19 cellular contexts compared by ENCODE assay signal in genomic region chr4:147207941-147208340, GRCh38.
DNase-seq lines count a peak whose midpoint lies in the region; ATAC-seq and TF ChIP-seq lines count a peak whose summit lies in the region.
"Had no signal": no experiment of that assay in that cellular context is flagged by ENCODE, and none has a peak within 500 bp of the region (broad histone marks: within the 10 kb centered on the region; RNA-seq: fewer than 3 reads in every experiment).

No MANE protein-coding gene starts in this region.

- CTCF ChIA-PET in IMR-90 (lab: Yijun Ruan, JAX): no interaction called here

- BruUV-seq in IMR-90 (replicated peaks; lab: Mats Ljungman, UMichigan): no TSS peak

- ATAC-seq in IMR-90 (ENCODE audit: low read depth): no peak
- ATAC-seq in HG03378 (IDR thresholded peaks at IDR 0.05; ENCODE audit: unreplicated experiment): no peak
- ATAC-seq: K562 had no signal

- H3K27ac Mint-ChIP-seq in osteocyte (ENCODE audit: unreplicated experiment): peak overlapping the region; percentile 0
- H3K27ac Mint-ChIP-seq: B cell; CD4-positive, alpha-beta T cell had no signal

- H3K27ac ChIP-seq in IMR-90 (ENCODE audit: insufficient read depth, low read length) (no peak overlapping the region), fibroblast of lung (ENCODE audit: insufficient read depth, low read length) (no peak overlapping the region)
- H3K27ac ChIP-seq: GM23248 had no signal

- H4K5ac ChIP-seq in IMR-90 (ENCODE audit: low read depth, low read length): no peak overlapping the region

- no peaks in the 10 kb centered on the region for H3K27me3 Mint-ChIP-seq in osteocyte (ENCODE audit: unreplicated experiment)
- H3K27me3 Mint-ChIP-seq: B cell had no signal

- no peak overlapping the region for H3K4me2 ChIP-seq in IMR-90 (ENCODE audit: low read depth, low read length)
- no peak overlapping the region for H3K4me2 ChIP-seq in fibroblast of lung (ENCODE audit: extremely low read depth, insufficient read depth, low read length)

- H3K9me1 ChIP-seq in IMR-90 (ENCODE audit: insufficient read depth, low read length): no peaks in the 10 kb centered on the region

- no peak overlapping the region for H2BK20ac ChIP-seq in IMR-90 (ENCODE audit: low read depth, low read length)

- no peak overlapping the region for H4K8ac ChIP-seq in IMR-90 (ENCODE audit: low read depth in 2 of 2, low read length in 2 of 2)

- peak overlapping the region; percentile 13; the same call in 1 of the 3 replicates for H2BK15ac ChIP-seq in IMR-90 (ENCODE audit: low read depth, low read length)

- in situ Hi-C loops in IMR-90 (cut with MboI; ENCODE audit: low sequenced_read_pairs): no loop called here

- no peak overlapping the region for H3K4me3 ChIP-seq in IMR-90 (ENCODE audit: insufficient read depth, low read depth, low read length)
- no peak overlapping the region for H3K4me3 ChIP-seq in fibroblast of lung (replicated peaks in 1 of 4; ENCODE audit: control extremely low read depth in 1 of 4, insufficient read depth in 1 of 4, low read depth in 3 of 4, low read length in 4 of 4)
- H3K4me3 ChIP-seq: GM23248, K562 had no signal

- H3K9me3 Mint-ChIP-seq in osteocyte (ENCODE audit: unreplicated experiment): peaks cover 22% of the 10 kb centered on the region

- TF ChIP-seq POLR2A in IMR-90 (IDR thresholded peaks at IDR 0.05; ENCODE audit: low read depth, low read length): no peak

- no peak overlapping the region for H3K9ac ChIP-seq in IMR-90 (ENCODE audit: low read depth, low read length)
- no peak overlapping the region for H3K9ac ChIP-seq in fibroblast of lung (ENCODE audit: insufficient read depth, low read length)
- H3K9ac ChIP-seq: GM23248 had no signal

- TF ChIP-seq CTCF in IMR-90 (conservative IDR thresholded peaks at IDR 0.05; ENCODE audit: low read depth, low read length) (no peak), fibroblast of lung (conservative IDR thresholded peaks at IDR 0.05 in 1 of 2, IDR thresholded peaks at IDR 0.05 in 1 of 2; ENCODE audit: low read depth in 1 of 2, low read length in 2 of 2) (no peak), osteocyte (IDR thresholded peaks at IDR 0.05) (no peak)

- H3K79me1 ChIP-seq in IMR-90 (ENCODE audit: low read depth in 1 of 2, low read length in 2 of 2): no peaks in the 10 kb centered on the region

- H3K14ac ChIP-seq in IMR-90 (replicated peaks; ENCODE audit: low read depth, low read length): no peak overlapping the region

- H2AFZ ChIP-seq in IMR-90 (replicated peaks; ENCODE audit: low read length, poor library complexity) (no peak overlapping the region), fibroblast of lung (ENCODE audit: low read length) (no peak overlapping the region)
- H2AFZ ChIP-seq: GM23248 had no signal

- H4K20me1 ChIP-seq in IMR-90 (ENCODE audit: insufficient read depth, low read length): no peaks in the 10 kb centered on the region
- no peaks in the 10 kb centered on the region for H4K20me1 ChIP-seq in fibroblast of lung (ENCODE audit: control insufficient read depth, extremely low read depth, insufficient read depth, low read length)

- H3K27me3 ChIP-seq in IMR-90 (ENCODE audit: control insufficient read depth, insufficient read depth, low read length) (no peaks in the 10 kb centered on the region), fibroblast of lung (ENCODE audit: control insufficient read depth, insufficient read depth, low read length) (no peaks in the 10 kb centered on the region)

- peak; percentile 24 for DNase-seq in EH (ENCODE audit: low read depth)
- DNase-seq in IMR-90: peak; percentile 19
- peak; percentile 12 to 13 for DNase-seq in fibroblast of lung (ENCODE audit: low read depth in 2 of 2)
- no peak for DNase-seq in osteocyte (ENCODE audit: extremely low spot score, unreplicated experiment)
- no peak for DNase-seq in GOT3 (lab: John Stamatoyannopoulos, UW)
- no peak for DNase-seq in activated T-cell treated with anti-CD3 and anti-CD28 coated beads for 4 hours
- DNase-seq: ACHN; C1 segment of cervical spinal cord; Calu3; CD4-positive, alpha-beta T cell; DMS 273 treated with DMSO at 0.1 percent for 48 hours; DMS79; GDM1; GM23248; H7; Karpas-422 had no signal

- H3K4me1 ChIP-seq in IMR-90 (ENCODE audit: control insufficient read depth, insufficient read depth, low read length): no peaks in the 10 kb centered on the region
- no peaks in the 10 kb centered on the region for H3K4me1 ChIP-seq in fibroblast of lung (ENCODE audit: control insufficient read depth, extremely low read depth, insufficient read depth, low read length)

- H3K9me3 ChIP-seq in IMR-90 (ENCODE audit: control insufficient read depth, insufficient read depth, low read length) (no peaks in the 10 kb centered on the region), fibroblast of lung (ENCODE audit: control insufficient read depth, insufficient read depth, low read depth, low read length) (no peaks in the 10 kb centered on the region)

- H4K91ac ChIP-seq in IMR-90 (ENCODE audit: insufficient read depth, low read depth, low read length): no peak overlapping the region

- intact Hi-C loops in IMR-90 (cut with micrococcal nuclease): no loop called here

- H3K4me1 Mint-ChIP-seq in osteocyte (ENCODE audit: unreplicated experiment): peaks cover 9% of the 10 kb centered on the region
- H3K4me1 Mint-ChIP-seq: B cell had no signal

- no peak overlapping the region for H3K56ac ChIP-seq in IMR-90 (ENCODE audit: extremely low read depth, insufficient read depth, low read length)

- dilution Hi-C loops in IMR-90 (cut with HindIII; ENCODE audit: low sequenced_read_pairs, unreplicated experiment): no loop called here

- H3K36me3 ChIP-seq in IMR-90 (ENCODE audit: control insufficient read depth, insufficient read depth, low read length): no peaks in the 10 kb centered on the region
- no peaks in the 10 kb centered on the region for H3K36me3 ChIP-seq in fibroblast of lung (ENCODE audit: control insufficient read depth, insufficient read depth, low read length)

- no peak overlapping the region for H3K4ac ChIP-seq in IMR-90 (ENCODE audit: low read depth, low read length)

- no peak overlapping the region; the same call in 1 of the 2 replicates for H3K18ac ChIP-seq in IMR-90 (ENCODE audit: low read depth, low read length)

- POLR2A ChIA-PET in IMR-90 (lab: Charles Lee; ENCODE audit: unreplicated experiment): no interaction called here

- 83% methylated on average over 1 of the region's 1 CpG; no CpG with 5 or more reads in 1 of the 2 experiments for WGBS in IMR-90 (ENCODE audit: extremely low coverage in 2 of 2, insufficient read length in 1 of 2), 2 experiments

- no peak overlapping the region for H3K23ac ChIP-seq in IMR-90 (ENCODE audit: low read depth, low read length)

- H3K79me2 ChIP-seq in fibroblast of lung (ENCODE audit: control insufficient read depth, insufficient read depth, low read length): no peaks in the 10 kb centered on the region

- H2BK120ac ChIP-seq in IMR-90 (ENCODE audit: low read depth, low read length): no peak overlapping the region

- no peak overlapping the region for H2BK5ac ChIP-seq in IMR-90 (ENCODE audit: low read depth, low read length, poor library complexity, severe bottlenecking)

- H2AK9ac ChIP-seq in IMR-90 (replicated peaks; ENCODE audit: low read depth, low read length, poor library complexity): no peak overlapping the region

- H2AK5ac ChIP-seq in IMR-90 (ENCODE audit: low read depth, low read length): no peak overlapping the region

- TF ChIP-seq RAD21 in IMR-90 (IDR thresholded peaks at IDR 0.05; ENCODE audit: low read length): no peak

- H3K4me3 Mint-ChIP-seq in osteocyte (ENCODE audit: unreplicated experiment): no peak overlapping the region
- H3K4me3 Mint-ChIP-seq: B cell; CD4-positive, alpha-beta T cell had no signal

- peaks cover 2% of the 10 kb centered on the region for H3K36me3 Mint-ChIP-seq in osteocyte (ENCODE audit: unreplicated experiment)

TF ChIP-seq in IMR-90, 13 proteins besides CTCF, POLR2A, EP300 and RAD21:
- TF ChIP-seq USF2 (IDR thresholded peaks at IDR 0.05; ENCODE audit: low read depth, low read length) (no peak), NFE2L2 (IDR thresholded peaks at IDR 0.05; ENCODE audit: low read depth, low read length) (no peak), FOS (IDR thresholded peaks at IDR 0.05; ENCODE audit: low read depth, low read length) (no peak), RCOR1 (IDR thresholded peaks at IDR 0.05; ENCODE audit: insufficient replicate concordance, low read length) (no peak), CEBPB (IDR thresholded peaks at IDR 0.05; ENCODE audit: low read depth, low read length) (no peak), RFX5 (IDR thresholded peaks at IDR 0.05; ENCODE audit: low read depth, low read length) (no peak), SMC3 (IDR thresholded peaks at IDR 0.05; ENCODE audit: low read depth, low read length) (no peak), BHLHE40 (IDR thresholded peaks at IDR 0.05; ENCODE audit: low read depth, low read length) (no peak), CHD1 (IDR thresholded peaks at IDR 0.05; ENCODE audit: low read depth, low read length) (no peak), MXI1 (IDR thresholded peaks at IDR 0.05; ENCODE audit: borderline replicate concordance, low read depth, low read length) (no peak), ELK1 (IDR thresholded peaks at IDR 0.05; ENCODE audit: borderline replicate concordance, low read depth, low read length) (no peak), MAFK (IDR thresholded peaks at IDR 0.05; ENCODE audit: low read depth, low read length) (no peak), MAZ (IDR thresholded peaks at IDR 0.05; ENCODE audit: borderline replicate concordance, low read depth, low read length) (no peak)

Comparison
In these comparisons a context has a peak if more than half of its experiments do, and no peak if none do; other contexts are left out.
1. DNase-seq: peak in EH (single experiment), IMR-90 (single experiment) and fibroblast of lung (2 of 2); none in osteocyte (single experiment), GOT3 (single experiment) and activated T-cell treated with anti-CD3 and anti-CD28 coated beads for 4 hours (single experiment).